ENCODE assay signal across 16 cellular contexts in genomic region chr9:113562653-113563381, GRCh38.
DNase-seq lines count a peak whose midpoint lies in the region; ATAC-seq and TF ChIP-seq lines count a peak whose summit lies in the region.
"Had no signal": no experiment of that assay in that cellular context is flagged by ENCODE, and none has a peak within 500 bp of the region (broad histone marks: within the 10 kb centered on the region; RNA-seq: fewer than 3 reads in every experiment).

No MANE protein-coding gene starts in this region.

- no peak overlapping the region for H3K4me3 ChIP-seq in body of pancreas
- H3K4me3 ChIP-seq in spleen: no peak overlapping the region
- H3K4me3 ChIP-seq: breast epithelium, neural progenitor cell had no signal

- H3K36me3 ChIP-seq in body of pancreas (replicated peaks in 1 of 2; ENCODE audit: insufficient read depth in 1 of 2, low read depth in 2 of 2): no peaks in the 10 kb centered on the region
- H3K36me3 ChIP-seq in spleen: peaks cover 0 to 6% (median 0%) of the 10 kb centered on the region in 6 donors
- H3K36me3 ChIP-seq: breast epithelium, neural progenitor cell had no signal

- no peaks in the 10 kb centered on the region for H3K27me3 ChIP-seq in body of pancreas
- no peaks in the 10 kb centered on the region for H3K27me3 ChIP-seq in spleen (replicated peaks in 1 of 7)
- H3K27me3 ChIP-seq: breast epithelium had no signal

- intact Hi-C loops in body of pancreas (cut with DNase I): no loop called here
- intact Hi-C loops in spleen (cut with DNase I; ENCODE audit: low total_unique reads): no loop called here

- WGBS in body of pancreas, 2 donors: 54 to 100% methylated on average over 1 to 2 of the region's 2 CpGs
- WGBS in spleen, 5 donors: 69 to 100% (median 76%) methylated on average over 2 of the region's 2 CpGs

- DNase-seq in body of pancreas (peak in 1 of 4 donors; percentile 8), islet precursor cell (peak; percentile 36), spleen (peak; percentile 59), SHP77 treated with DMSO at 0.1 percent for 48 hours (lab: John Stamatoyannopoulos, UW) (no peak), CD1c-positive myeloid dendritic cell (ENCODE audit: extremely low spot score) (no peak)
- no peak for DNase-seq in activated CD4-positive, alpha-beta T cell treated with anti-CD3 and anti-CD28 coated beads, Interleukin-2, amount 50 U/mL, for 48 hours
- DNase-seq: activated CD8-positive, alpha-beta memory T cell treated with anti-CD3 and anti-CD28 coated beads, Interleukin-2, amount 50 U/mL, for 48 hours; glutamatergic neuron; mammary epithelial cell; MV-4-11; NCI-H1930; NCI-H446 had no signal

- H3K4me1 ChIP-seq in body of pancreas (peaks cover 80% of the 10 kb centered on the region), spleen (peaks cover 0 to 97% (median 58%) of the 10 kb centered on the region in 6 donors)

- no peak for TF ChIP-seq EP300 in Ishikawa (IDR thresholded peaks at IDR 0.05; ENCODE audit: borderline replicate concordance)

- H3K9me3 ChIP-seq in body of pancreas (no peaks in the 10 kb centered on the region), spleen (no peaks in the 10 kb centered on the region)
- H3K9me3 ChIP-seq: breast epithelium had no signal

- TF ChIP-seq POLR2A in body of pancreas (IDR thresholded peaks at IDR 0.05): no peak
- no peak for TF ChIP-seq POLR2A in spleen (IDR thresholded peaks at IDR 0.05)

- TF ChIP-seq RAD21 in Ishikawa (IDR thresholded peaks at IDR 0.05; ENCODE audit: low read depth): no peak

- H3K27ac ChIP-seq in body of pancreas (peak overlapping the region in 3 of 4 donors; percentile 90 to 93 (median 91)), spleen (peak overlapping the region in 2 of 8 donors; percentile 74 to 89)
- H3K27ac ChIP-seq: neural progenitor cell had no signal

- TF ChIP-seq CTCF in body of pancreas (IDR thresholded peaks at IDR 0.05) (no peak), spleen (IDR thresholded peaks at IDR 0.05 in 8 of 11, conservative IDR thresholded peaks at IDR 0.05 in 3 of 11) (no peak)

- ATAC-seq in body of pancreas (no peak), GM18873 (IDR thresholded peaks at IDR 0.05; ENCODE audit: low FRiP score, unreplicated experiment) (no peak)

TF ChIP-seq in Ishikawa, 13 proteins besides CTCF, POLR2A, EP300 and RAD21:
- TF ChIP-seq NFIC (IDR thresholded peaks at IDR 0.05) (peak; percentile 37), ZBTB7A (IDR thresholded peaks at IDR 0.05; ENCODE audit: low read depth) (no peak)

Comparison
In these comparisons a context has a peak if more than half of its experiments do, and no peak if none do; other contexts are left out.
1. DNase-seq: peak in islet precursor cell (single experiment) and spleen (single experiment); none in activated CD4-positive, alpha-beta T cell treated with anti-CD3 and anti-CD28 coated beads, Interleukin-2, amount 50 U/mL, for 48 hours (0 of 2), SHP77 treated with DMSO at 0.1 percent for 48 hours (single experiment) and CD1c-positive myeloid dendritic cell (single experiment).